ENCODE assay signal across 8 cellular contexts in genomic region chr17:83051423-83052240, GRCh38. TPM values are rescaled to one million over a fixed set of nuclear protein-coding genes. Genes with fewer than 3 reads are reported as not detected.
DNase-seq lines count a peak whose midpoint lies in the region; ATAC-seq and TF ChIP-seq lines count a peak whose summit lies in the region.

No MANE protein-coding gene starts in this region.

- H3K27me3 Mint-ChIP-seq in activated naive CD8-positive, alpha-beta T cell treated with anti-CD3 and anti-CD28 coated beads for 36 hours: no peaks in the 10 kb centered on the region

- WGBS in ovary, 3 donors: 0 to 1% (median 1%) methylated on average over 43 to 93 of the region's 93 CpGs
- WGBS in thyroid gland, 2 donors: 0% methylated on average over 4 to 8 of the region's 93 CpGs

- peak overlapping the region; percentile 89 for H3K27ac Mint-ChIP-seq in activated naive CD8-positive, alpha-beta T cell treated with anti-CD3 and anti-CD28 coated beads for 36 hours

- peak; percentile 47 for TF ChIP-seq POLR2A in ovary (IDR thresholded peaks at IDR 0.05)
- peak in 1 of 2 donors; percentile 88 for TF ChIP-seq POLR2A in thyroid gland (IDR thresholded peaks at IDR 0.05)

- intact Hi-C loops in Right ventricle myocardium inferior (cut with DNase I) (loop anchor here (2.0 kb wide), 1 partner anchor 29 kb away; no protein-coding TSS in a partner anchor), ovary (cut with DNase I) (no loop called here), thyroid gland (cut with DNase I) (no loop called here)

- peak overlapping the region; percentile 73 for H3K4me3 ChIP-seq in GM06990 (replicated peaks; ENCODE audit: low read depth, low read length)
- H3K4me3 ChIP-seq in ovary: peak overlapping the region; percentile 61
- H3K4me3 ChIP-seq in thyroid gland (replicated peaks in 1 of 3): peak overlapping the region; percentile 62 to 74 (median 73)

- peak overlapping the region; percentile 63 to 73 for H3K27ac ChIP-seq in ovary
- peak overlapping the region; percentile 71 to 94 (median 88) for H3K27ac ChIP-seq in thyroid gland

- peak; percentile 89 for ATAC-seq in HG02571 (IDR thresholded peaks at IDR 0.05; ENCODE audit: unreplicated experiment)
- peak; percentile 94 for ATAC-seq in SK-N-SH treated with all-trans-retinoic acid at 6 μM for 48 hours
- peak; percentile 98 for ATAC-seq in Right ventricle myocardium inferior

- peaks cover 10% of the 10 kb centered on the region for H3K4me1 ChIP-seq in ovary (ENCODE audit: insufficient read depth)
- peaks cover 16 to 39% of the 10 kb centered on the region in 2 donors for H3K4me1 ChIP-seq in thyroid gland

- peak overlapping the region; percentile 90 for H3K4me3 Mint-ChIP-seq in activated naive CD8-positive, alpha-beta T cell treated with anti-CD3 and anti-CD28 coated beads for 36 hours

- H3K27me3 ChIP-seq in GM06990 (replicated peaks; ENCODE audit: control insufficient read depth, insufficient read depth, low read length) (no peaks in the 10 kb centered on the region), ovary (no peaks in the 10 kb centered on the region), thyroid gland (no peaks in the 10 kb centered on the region)

- peaks cover 37% of the 10 kb centered on the region for H3K4me1 Mint-ChIP-seq in activated naive CD8-positive, alpha-beta T cell treated with anti-CD3 and anti-CD28 coated beads for 36 hours

- no peaks in the 10 kb centered on the region for H3K36me3 ChIP-seq in GM06990 (ENCODE audit: control insufficient read depth, insufficient read depth, low read length)
- H3K36me3 ChIP-seq in ovary: no peaks in the 10 kb centered on the region
- no peaks in the 10 kb centered on the region for H3K36me3 ChIP-seq in thyroid gland

- H3K36me3 Mint-ChIP-seq in activated naive CD8-positive, alpha-beta T cell treated with anti-CD3 and anti-CD28 coated beads for 36 hours: peaks cover 16% of the 10 kb centered on the region

- TF ChIP-seq CTCF in GM06990 (IDR thresholded peaks at IDR 0.05; ENCODE audit: insufficient read depth, low read length, poor library complexity, severe bottlenecking) (no peak), ovary (IDR thresholded peaks at IDR 0.05) (peak in 1 of 3 donors; percentile 23), thyroid gland (IDR thresholded peaks at IDR 0.05) (peak in 1 of 6 experiments; percentile 18)

- H3K9me3 Mint-ChIP-seq in activated naive CD8-positive, alpha-beta T cell treated with anti-CD3 and anti-CD28 coated beads for 36 hours: peaks cover 1% of the 10 kb centered on the region

- DNase-seq in GM06990 (ENCODE audit: extremely low read depth, insufficient read length) (peak; percentile 99), NCI-H1048 (lab: John Stamatoyannopoulos, UW) (peak; percentile 95), Right ventricle myocardium inferior (ENCODE audit: missing footprints) (peak; percentile 98), ovary (peak; percentile 96 to 98 (median 97)), thyroid gland (peak; percentile 96 to 97)
- peak; percentile 100 for DNase-seq in activated naive CD8-positive, alpha-beta T cell treated with anti-CD3 and anti-CD28 coated beads for 36 hours

- H3K9me3 ChIP-seq in ovary: no peaks in the 10 kb centered on the region
- no peaks in the 10 kb centered on the region for H3K9me3 ChIP-seq in thyroid gland

- TF ChIP-seq EP300 in ovary (IDR thresholded peaks at IDR 0.05): no peak

TF ChIP-seq in SK-N-SH treated with all-trans-retinoic acid at 6 μM for 48 hours, 23 proteins besides CTCF, POLR2A, EP300 and RAD21:
- TF ChIP-seq, protein P1, sequence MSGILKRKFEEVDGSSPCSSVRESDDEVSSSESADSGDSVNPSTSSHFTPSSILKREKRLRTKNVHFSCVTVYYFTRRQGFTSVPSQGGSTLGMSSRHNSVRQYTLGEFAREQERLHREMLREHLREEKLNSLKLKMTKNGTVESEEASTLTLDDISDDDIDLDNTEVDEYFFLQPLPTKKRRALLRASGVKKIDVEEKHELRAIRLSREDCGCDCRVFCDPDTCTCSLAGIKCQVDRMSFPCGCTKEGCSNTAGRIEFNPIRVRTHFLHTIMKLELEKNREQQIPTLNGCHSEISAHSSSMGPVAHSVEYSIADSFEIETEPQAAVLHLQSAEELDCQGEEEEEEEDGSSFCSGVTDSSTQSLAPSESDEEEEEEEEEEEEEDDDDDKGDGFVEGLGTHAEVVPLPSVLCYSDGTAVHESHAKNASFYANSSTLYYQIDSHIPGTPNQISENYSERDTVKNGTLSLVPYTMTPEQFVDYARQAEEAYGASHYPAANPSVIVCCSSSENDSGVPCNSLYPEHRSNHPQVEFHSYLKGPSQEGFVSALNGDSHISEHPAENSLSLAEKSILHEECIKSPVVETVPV (CRISPR knock-in tag; IDR thresholded peaks at IDR 0.05): no peak
- peak; percentile 77; the same call in 1 of the 2 replicates for TF ChIP-seq CSDC2 (CRISPR knock-in tag; IDR thresholded peaks at IDR 0.05)
- peak; percentile 37; the same call in 1 of the 2 replicates for TF ChIP-seq ZFP3 (CRISPR knock-in tag; IDR thresholded peaks at IDR 0.05)

RNA-seq across cellular contexts. Expression of gene METRNL, which starts 27.8 kb away (rescaled TPM):
- 1 to 10 TPM; 4.7 to 5.9 TPM for total RNA-seq in activated naive CD8-positive, alpha-beta T cell treated with anti-CD3 and anti-CD28 coated beads for 36 hours
- total RNA-seq in Right ventricle myocardium inferior (70.1 TPM), ovary (10 to 100 TPM; 12.9 to 84.3 (median 29.7) TPM), thyroid gland (10 to 100 TPM; 57.5 to 89.7 (median 73.3) TPM)
- polyA plus RNA-seq in ovary: 10 to 100 TPM in 1 of 2 donors, 1 to 10 TPM in 1; 4.3 to 29.4 TPM

Comparison
In these comparisons a context has a peak if more than half of its experiments do, and no peak if none do; other contexts are left out.
1. Peak in every context shown above with its lines: DNase-seq, ATAC-seq, H3K4me3 ChIP-seq and H3K27ac ChIP-seq.